ENCODE assay signal across 19 cellular contexts in the genomic region with DNA sequence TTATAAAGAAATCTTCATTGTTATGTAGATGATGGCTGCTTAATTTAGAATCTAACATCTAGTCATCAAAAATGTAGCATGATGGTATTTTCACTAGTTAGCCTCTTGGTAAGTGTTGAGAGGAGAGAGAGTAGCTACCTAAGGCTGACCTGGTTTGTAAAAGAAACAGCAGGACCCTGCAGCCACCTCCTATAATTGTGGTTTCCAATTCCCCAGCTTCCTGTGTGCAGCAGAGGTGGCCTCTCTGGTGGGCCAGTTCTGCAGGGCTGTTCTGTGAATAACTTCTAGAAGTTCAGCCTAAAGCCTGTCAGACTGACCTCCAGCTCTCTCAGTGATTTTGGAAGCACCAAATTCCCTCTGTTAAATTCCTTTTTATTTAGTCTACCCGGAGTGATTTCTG.
DNase-seq lines count a peak whose midpoint lies in the region; ATAC-seq and TF ChIP-seq lines count a peak whose summit lies in the region.
"Had no signal": no experiment of that assay in that cellular context is flagged by ENCODE, and none has a peak within 500 bp of the region (broad histone marks: within the 10 kb centered on the region; RNA-seq: fewer than 3 reads in every experiment).

No MANE protein-coding gene starts in this region.

- BruUV-seq in OCI-LY7 (replicated peaks; lab: Mats Ljungman, UMichigan) = no TSS peak

- no peak overlapping the region for H3K4me3 Mint-ChIP-seq in GM23338
- H3K4me3 Mint-ChIP-seq: CD4-positive, alpha-beta T cell; H9 had no signal

- ATAC-seq in GM23338 (peak; percentile 62), GM21737 (IDR thresholded peaks at IDR 0.05; ENCODE audit: unreplicated experiment) (no peak)

- no peak overlapping the region for H3K9ac ChIP-seq in BLaER1
- H3K9ac ChIP-seq: GM23248 had no signal

- no peak overlapping the region for H3K27ac Mint-ChIP-seq in GM23338
- H3K27ac Mint-ChIP-seq: CD4-positive, alpha-beta T cell; H9 had no signal

- H4K20me1 ChIP-seq in BLaER1 (no peaks in the 10 kb centered on the region), GM23338 (replicated peaks; ENCODE audit: insufficient read depth) (no peaks in the 10 kb centered on the region), OCI-LY7 (ENCODE audit: insufficient read depth, low read length) (no peaks in the 10 kb centered on the region)

- no peaks in the 10 kb centered on the region for H3K9me3 ChIP-seq in BLaER1
- no peaks in the 10 kb centered on the region for H3K9me3 ChIP-seq in OCI-LY7 (ENCODE audit: low read length)

- no peak overlapping the region for H3K27ac ChIP-seq in BLaER1
- no peak overlapping the region for H3K27ac ChIP-seq in GM23338 (ENCODE audit: low read depth)
- no peak overlapping the region for H3K27ac ChIP-seq in OCI-LY7 (ENCODE audit: low read depth, low read length, poor library complexity, severe bottlenecking)
- H3K27ac ChIP-seq: 22Rv1, GM23248 had no signal

- H3K36me3 Mint-ChIP-seq in GM23338 (ENCODE audit: low read depth) = no peaks in the 10 kb centered on the region

- no peaks in the 10 kb centered on the region for H3F3A ChIP-seq in GM23338 (replicated peaks; ENCODE audit: low read depth)

- peak overlapping the region; percentile 75 for H3K4me2 ChIP-seq in BLaER1
- H3K4me2 ChIP-seq in GM23338 = no peak overlapping the region
- H3K4me2 ChIP-seq in OCI-LY7 (ENCODE audit: low read length) = peak overlapping the region; percentile 51

- no peak overlapping the region for H2AFZ ChIP-seq in GM23338
- H2AFZ ChIP-seq in OCI-LY7 (ENCODE audit: low read length) = no peak overlapping the region; the same call in 1 of the 2 replicates
- H2AFZ ChIP-seq: GM23248 had no signal

- TF ChIP-seq CTCF in GM23338 (conservative IDR thresholded peaks at IDR 0.05; ENCODE audit: low read depth in 2 of 2) (no peak), OCI-LY7 (conservative IDR thresholded peaks at IDR 0.05; ENCODE audit: low read length) (no peak)

- H3K79me2 ChIP-seq in GM23338 (replicated peaks; ENCODE audit: insufficient read depth) = no peaks in the 10 kb centered on the region
- H3K79me2 ChIP-seq in OCI-LY7 (ENCODE audit: insufficient read depth, low read depth, low read length) = no peaks in the 10 kb centered on the region

- intact Hi-C loops in OCI-LY7 (cut with micrococcal nuclease; ENCODE audit: unreplicated experiment) = no loop called here

- CTCF ChIA-PET in OCI-LY7 (lab: Charles Lee; ENCODE audit: unreplicated experiment) = no interaction called here

- H3K9me3 Mint-ChIP-seq in GM23338 = no peaks in the 10 kb centered on the region
- H3K9me3 Mint-ChIP-seq: H9 had no signal

- POLR2A ChIA-PET in OCI-LY7 (lab: Charles Lee) = interaction anchor here (0.7 kb wide), 2 partner anchors 9 to 1200 kb away, joined by 3 read pairs; no protein-coding TSS in a partner anchor

- H3K4me1 Mint-ChIP-seq in GM23338 = peaks cover 17% of the 10 kb centered on the region

- H3K4me3 ChIP-seq in BLaER1 (no peak overlapping the region), GM23338 (no peak overlapping the region), OCI-LY7 (ENCODE audit: low read depth, low read length, poor library complexity, severe bottlenecking) (peak overlapping the region; percentile 21)
- H3K4me3 ChIP-seq: GM23248 had no signal

- H3K4me1 ChIP-seq in BLaER1 = peaks cover 38% of the 10 kb centered on the region
- 0 out of 2 replicates have a peak, but pooled peaks cover 8% of the 10 kb centered on the region for H3K4me1 ChIP-seq in GM23338 (ENCODE audit: insufficient read depth)
- H3K4me1 ChIP-seq in OCI-LY7 (ENCODE audit: insufficient read depth, low read length, poor library complexity, severe bottlenecking) = peaks cover 24% of the 10 kb centered on the region

- H3K36me3 ChIP-seq in BLaER1 (no peaks in the 10 kb centered on the region), GM23338 (ENCODE audit: insufficient read depth) (no peaks in the 10 kb centered on the region), OCI-LY7 (ENCODE audit: insufficient read depth, low read length) (no peaks in the 10 kb centered on the region)

- peak; percentile 14 for DNase-seq in GM23338 (ENCODE audit: low spot score)
- no peak for DNase-seq in OCI-LY7 (ENCODE audit: low spot score)
- DNase-seq in iPS-NIHi7 (ENCODE audit: extremely low spot score) = peak; percentile 13
- no peak for DNase-seq in activated CD8-positive, alpha-beta memory T cell treated with anti-CD3 and anti-CD28 coated beads, Interleukin-2, amount 50 U/mL, for 48 hours
- no peak for DNase-seq in DMS114 treated with DMSO at 0.1 percent for 48 hours (lab: John Stamatoyannopoulos, UW; ENCODE audit: unreplicated experiment)
- DNase-seq in LoVo (ENCODE audit: low spot score) = no peak
- DNase-seq: AML-193; C1 segment of cervical spinal cord; CD4-positive, alpha-beta T cell; DMS153; DMS79 treated with DMSO at 0.1 percent for 48 hours; GF-D8; GM23248; H9; IMR-90; KBM-7 had no signal

- H3K27me3 ChIP-seq in BLaER1 = no peaks in the 10 kb centered on the region
- no peaks in the 10 kb centered on the region for H3K27me3 ChIP-seq in GM23338 (ENCODE audit: insufficient read depth)

- H3K9me2 ChIP-seq in GM23338 (ENCODE audit: insufficient read depth) (no peaks in the 10 kb centered on the region), OCI-LY7 (ENCODE audit: insufficient read depth, low read length) (no peaks in the 10 kb centered on the region)

- H3K27me3 Mint-ChIP-seq in GM23338 (ENCODE audit: insufficient read depth, low read depth, poor library complexity) = no peaks in the 10 kb centered on the region
- H3K27me3 Mint-ChIP-seq: CD4-positive, alpha-beta T cell had no signal

TF ChIP-seq in GM23338, 12 proteins besides CTCF, POLR2A, EP300 and RAD21:
- TF ChIP-seq EZH2 (IDR thresholded peaks at IDR 0.05; ENCODE audit: low read depth, unreplicated experiment) (no peak), NANOG (IDR thresholded peaks at IDR 0.05; ENCODE audit: borderline replicate concordance) (no peak), POLR2AphosphoS5 (IDR thresholded peaks at IDR 0.05; ENCODE audit: low read depth) (no peak), ZNF331 (CRISPR knock-in tag; IDR thresholded peaks at IDR 0.05; ENCODE audit: low read depth) (no peak), CREB1 (CRISPR knock-in tag; IDR thresholded peaks at IDR 0.05; ENCODE audit: low read depth) (no peak), JUNB (IDR thresholded peaks at IDR 0.05; ENCODE audit: unreplicated experiment) (no peak), STAT1 (IDR thresholded peaks at IDR 0.05; ENCODE audit: unreplicated experiment) (no peak), ZNF114 (CRISPR knock-in tag; IDR thresholded peaks at IDR 0.05) (no peak), EZH2phosphoT487 (IDR thresholded peaks at IDR 0.05; ENCODE audit: unreplicated experiment) (no peak)
- TF ChIP-seq, protein P1, sequence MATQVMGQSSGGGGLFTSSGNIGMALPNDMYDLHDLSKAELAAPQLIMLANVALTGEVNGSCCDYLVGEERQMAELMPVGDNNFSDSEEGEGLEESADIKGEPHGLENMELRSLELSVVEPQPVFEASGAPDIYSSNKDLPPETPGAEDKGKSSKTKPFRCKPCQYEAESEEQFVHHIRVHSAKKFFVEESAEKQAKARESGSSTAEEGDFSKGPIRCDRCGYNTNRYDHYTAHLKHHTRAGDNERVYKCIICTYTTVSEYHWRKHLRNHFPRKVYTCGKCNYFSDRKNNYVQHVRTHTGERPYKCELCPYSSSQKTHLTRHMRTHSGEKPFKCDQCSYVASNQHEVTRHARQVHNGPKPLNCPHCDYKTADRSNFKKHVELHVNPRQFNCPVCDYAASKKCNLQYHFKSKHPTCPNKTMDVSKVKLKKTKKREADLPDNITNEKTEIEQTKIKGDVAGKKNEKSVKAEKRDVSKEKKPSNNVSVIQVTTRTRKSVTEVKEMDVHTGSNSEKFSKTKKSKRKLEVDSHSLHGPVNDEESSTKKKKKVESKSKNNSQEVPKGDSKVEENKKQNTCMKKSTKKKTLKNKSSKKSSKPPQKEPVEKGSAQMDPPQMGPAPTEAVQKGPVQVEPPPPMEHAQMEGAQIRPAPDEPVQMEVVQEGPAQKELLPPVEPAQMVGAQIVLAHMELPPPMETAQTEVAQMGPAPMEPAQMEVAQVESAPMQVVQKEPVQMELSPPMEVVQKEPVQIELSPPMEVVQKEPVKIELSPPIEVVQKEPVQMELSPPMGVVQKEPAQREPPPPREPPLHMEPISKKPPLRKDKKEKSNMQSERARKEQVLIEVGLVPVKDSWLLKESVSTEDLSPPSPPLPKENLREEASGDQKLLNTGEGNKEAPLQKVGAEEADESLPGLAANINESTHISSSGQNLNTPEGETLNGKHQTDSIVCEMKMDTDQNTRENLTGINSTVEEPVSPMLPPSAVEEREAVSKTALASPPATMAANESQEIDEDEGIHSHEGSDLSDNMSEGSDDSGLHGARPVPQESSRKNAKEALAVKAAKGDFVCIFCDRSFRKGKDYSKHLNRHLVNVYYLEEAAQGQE (IDR thresholded peaks at IDR 0.05; ENCODE audit: unreplicated experiment) = no peak
- TF ChIP-seq, protein P2, sequence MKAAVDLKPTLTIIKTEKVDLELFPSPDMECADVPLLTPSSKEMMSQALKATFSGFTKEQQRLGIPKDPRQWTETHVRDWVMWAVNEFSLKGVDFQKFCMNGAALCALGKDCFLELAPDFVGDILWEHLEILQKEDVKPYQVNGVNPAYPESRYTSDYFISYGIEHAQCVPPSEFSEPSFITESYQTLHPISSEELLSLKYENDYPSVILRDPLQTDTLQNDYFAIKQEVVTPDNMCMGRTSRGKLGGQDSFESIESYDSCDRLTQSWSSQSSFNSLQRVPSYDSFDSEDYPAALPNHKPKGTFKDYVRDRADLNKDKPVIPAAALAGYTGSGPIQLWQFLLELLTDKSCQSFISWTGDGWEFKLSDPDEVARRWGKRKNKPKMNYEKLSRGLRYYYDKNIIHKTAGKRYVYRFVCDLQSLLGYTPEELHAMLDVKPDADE (IDR thresholded peaks at IDR 0.05) = no peak

Comparison
In these comparisons a context has a peak if more than half of its experiments do, and no peak if none do; other contexts are left out.
1. DNase-seq: peak in GM23338 (single experiment) and iPS-NIHi7 (single experiment); none in OCI-LY7 (single experiment), activated CD8-positive, alpha-beta memory T cell treated with anti-CD3 and anti-CD28 coated beads, Interleukin-2, amount 50 U/mL, for 48 hours (single experiment), DMS114 treated with DMSO at 0.1 percent for 48 hours (single experiment) and LoVo (single experiment).